ENCODE assay signal across 22 cellular contexts in genomic region chr6:156868385-156868784, GRCh38.
A peak's percentile ranks its signal among the peaks of the same experiment; 100 is the strongest.
DNase-seq lines count a peak whose midpoint lies in the region; ATAC-seq lines count a peak whose summit lies in the region.
"Had no signal": no experiment of that assay in that cellular context is flagged by ENCODE, and none has a peak within 500 bp of the region (broad histone marks: within the 10 kb centered on the region; RNA-seq: fewer than 3 reads in every experiment).

No MANE protein-coding gene starts in this region.

- no peak overlapping the region for H2BK5ac ChIP-seq in mesendoderm (ENCODE audit: low read length)

- H2BK15ac ChIP-seq in mesendoderm (replicated peaks; ENCODE audit: low read depth), result no peak overlapping the region

- peaks cover 7% of the 10 kb centered on the region for H3K4me1 ChIP-seq in mesendoderm (ENCODE audit: control insufficient read depth, low read depth, low read length)

- peak overlapping the region; percentile 36 for H3K4ac ChIP-seq in mesendoderm (ENCODE audit: low read depth, low read length)

- peaks cover 11% of the 10 kb centered on the region for H3K36me3 Mint-ChIP-seq in activated naive CD8-positive, alpha-beta T cell treated with anti-CD3 and anti-CD28 coated beads for 36 hours
- peaks cover 11% of the 10 kb centered on the region for H3K36me3 Mint-ChIP-seq in activated naive CD8-positive, alpha-beta T cell treated with anti-CD3 and anti-CD28 coated beads, Interleukin-2, amount 50 U/mL, for 24 hours (ENCODE audit: low read depth)
- peaks cover 6% of the 10 kb centered on the region for H3K36me3 Mint-ChIP-seq in activated T-helper 17 cell treated with anti-CD3 and anti-CD28 coated beads, Interleukin-2, amount 50 U/mL, for 72 hours (ENCODE audit: low read depth)

- no peak for DNase-seq in activated naive CD8-positive, alpha-beta T cell treated with anti-CD3 and anti-CD28 coated beads for 36 hours
- DNase-seq in activated naive CD8-positive, alpha-beta T cell treated with anti-CD3 and anti-CD28 coated beads, Interleukin-2, amount 50 U/mL, for 24 hours, result no peak
- DNase-seq in mesendoderm (no peak), NCI-H128 (lab: John Stamatoyannopoulos, UW; ENCODE audit: unreplicated experiment) (no peak), NOMO-1 treated with dmso at 0.1 percent for 144 hours (lab: John Stamatoyannopoulos, UW; ENCODE audit: unreplicated experiment) (no peak)
- DNase-seq: AML-193, GDM1, HFFc6, MV-4-11, NCI-H1105 treated with DMSO at 0.1 percent for 48 hours, NCI-H1694, NCI-H2081 treated with DMSO at 0.1 percent for 48 hours, NCI-H2171 treated with DMSO at 0.1 percent for 48 hours, NCI-H524 treated with DMSO at 0.1 percent for 48 hours, NCI-H82 had no signal

- H3K27ac Mint-ChIP-seq in activated naive CD8-positive, alpha-beta T cell treated with anti-CD3 and anti-CD28 coated beads for 36 hours, result peak overlapping the region; percentile 8
- H3K27ac Mint-ChIP-seq in activated naive CD8-positive, alpha-beta T cell treated with anti-CD3 and anti-CD28 coated beads, Interleukin-2, amount 50 U/mL, for 24 hours, result no peak overlapping the region
- H3K27ac Mint-ChIP-seq in activated T-helper 17 cell treated with anti-CD3 and anti-CD28 coated beads, Interleukin-2, amount 50 U/mL, for 72 hours, result peak overlapping the region; percentile 69
- H3K27ac Mint-ChIP-seq: HFFc6 had no signal

- no peak overlapping the region for H3K9ac ChIP-seq in mesendoderm (ENCODE audit: low read length)
- H3K9ac ChIP-seq: KMS-11 had no signal

- no peaks in the 10 kb centered on the region for H3K27me3 ChIP-seq in mesendoderm (ENCODE audit: insufficient read depth, low read length, poor library complexity)
- H3K27me3 ChIP-seq: SJSA1 had no signal

- no peak overlapping the region for H3K4me2 ChIP-seq in mesendoderm (ENCODE audit: low read length)
- H3K4me2 ChIP-seq: KMS-11 had no signal

- peaks cover 48% of the 10 kb centered on the region for H3K4me1 Mint-ChIP-seq in activated naive CD8-positive, alpha-beta T cell treated with anti-CD3 and anti-CD28 coated beads for 36 hours
- peaks cover 58% of the 10 kb centered on the region for H3K4me1 Mint-ChIP-seq in activated naive CD8-positive, alpha-beta T cell treated with anti-CD3 and anti-CD28 coated beads, Interleukin-2, amount 50 U/mL, for 24 hours
- H3K4me1 Mint-ChIP-seq in activated T-helper 17 cell treated with anti-CD3 and anti-CD28 coated beads, Interleukin-2, amount 50 U/mL, for 72 hours, result peaks cover 42% of the 10 kb centered on the region

- H2BK120ac ChIP-seq in mesendoderm (ENCODE audit: low read depth, low read length), result no peak overlapping the region

- no peaks in the 10 kb centered on the region for H3K27me3 Mint-ChIP-seq in activated naive CD8-positive, alpha-beta T cell treated with anti-CD3 and anti-CD28 coated beads for 36 hours
- H3K27me3 Mint-ChIP-seq in activated naive CD8-positive, alpha-beta T cell treated with anti-CD3 and anti-CD28 coated beads, Interleukin-2, amount 50 U/mL, for 24 hours, result no peaks in the 10 kb centered on the region
- no peaks in the 10 kb centered on the region for H3K27me3 Mint-ChIP-seq in activated T-helper 17 cell treated with anti-CD3 and anti-CD28 coated beads, Interleukin-2, amount 50 U/mL, for 72 hours

- no peak overlapping the region for H3K56ac ChIP-seq in mesendoderm (ENCODE audit: low read length)

- no peak for ATAC-seq in activated naive CD8-positive, alpha-beta T cell treated with anti-CD3 and anti-CD28 coated beads, Interleukin-2, amount 50 U/mL, for 24 hours
- no peak for ATAC-seq in activated T-helper 17 cell treated with anti-CD3 and anti-CD28 coated beads, Interleukin-2, amount 50 U/mL, for 72 hours (replicated peaks)
- ATAC-seq in HG03196 (IDR thresholded peaks at IDR 0.05; ENCODE audit: unreplicated experiment) (no peak), GM21367 (IDR thresholded peaks at IDR 0.05; ENCODE audit: unreplicated experiment) (no peak)
- ATAC-seq: Right ventricle myocardium inferior had no signal

- no peak overlapping the region for H3K23ac ChIP-seq in mesendoderm (ENCODE audit: low read length)

- no peak overlapping the region for H3K4me3 Mint-ChIP-seq in activated naive CD8-positive, alpha-beta T cell treated with anti-CD3 and anti-CD28 coated beads for 36 hours
- no peak overlapping the region for H3K4me3 Mint-ChIP-seq in activated naive CD8-positive, alpha-beta T cell treated with anti-CD3 and anti-CD28 coated beads, Interleukin-2, amount 50 U/mL, for 24 hours
- no peak overlapping the region for H3K4me3 Mint-ChIP-seq in activated T-helper 17 cell treated with anti-CD3 and anti-CD28 coated beads, Interleukin-2, amount 50 U/mL, for 72 hours

- H3K4me3 ChIP-seq in mesendoderm (ENCODE audit: low read length), result no peak overlapping the region
- H3K4me3 ChIP-seq: SJSA1 had no signal

- H3K36me3 ChIP-seq in mesendoderm (ENCODE audit: control insufficient read depth, insufficient read depth, low read length), result no peaks in the 10 kb centered on the region
- H3K36me3 ChIP-seq: SJSA1 had no signal

- H3K18ac ChIP-seq in mesendoderm (ENCODE audit: low read length), result peak overlapping the region; percentile 42

- peaks cover 16% of the 10 kb centered on the region for H3K79me1 ChIP-seq in mesendoderm (ENCODE audit: low read length)

- H3K79me2 ChIP-seq in mesendoderm (ENCODE audit: control insufficient read depth, insufficient read depth, low read length), result peaks cover 67% of the 10 kb centered on the region

- no peak overlapping the region for H4K5ac ChIP-seq in mesendoderm (ENCODE audit: low read length)

- peak overlapping the region; percentile 13 for H3K27ac ChIP-seq in mesendoderm (ENCODE audit: low read depth, low read length)
- H3K27ac ChIP-seq: C4-2B, KMS-11, SJSA1 had no signal

- peaks cover 2% of the 10 kb centered on the region for H3K9me3 Mint-ChIP-seq in activated naive CD8-positive, alpha-beta T cell treated with anti-CD3 and anti-CD28 coated beads for 36 hours
- peaks cover 4% of the 10 kb centered on the region for H3K9me3 Mint-ChIP-seq in activated naive CD8-positive, alpha-beta T cell treated with anti-CD3 and anti-CD28 coated beads, Interleukin-2, amount 50 U/mL, for 24 hours
- no peaks in the 10 kb centered on the region for H3K9me3 Mint-ChIP-seq in activated T-helper 17 cell treated with anti-CD3 and anti-CD28 coated beads, Interleukin-2, amount 50 U/mL, for 72 hours

- no CpG with 5 or more reads among the region's 3 CpGs for WGBS in mesendoderm (ENCODE audit: extremely low coverage, insufficient coverage, low lambda C conversion rate)

- no peak overlapping the region for H4K8ac ChIP-seq in mesendoderm (ENCODE audit: low read depth, low read length)

- H2AK5ac ChIP-seq in mesendoderm (ENCODE audit: low read length), result no peak overlapping the region
